ENCODE assay signal across 9 cellular contexts in genomic region chr4:17030543-17030942, GRCh38.
DNase-seq lines count a peak whose midpoint lies in the region; ATAC-seq, FAIRE-seq and TF ChIP-seq lines count a peak whose summit lies in the region.
"Had no signal": no experiment of that assay in that cellular context is flagged by ENCODE, and none has a peak within 500 bp of the region (broad histone marks: within the 10 kb centered on the region; RNA-seq: fewer than 3 reads in every experiment).

No MANE protein-coding gene starts in this region.

- TF ChIP-seq POLR2A in H54 (IDR thresholded peaks at IDR 0.05; ENCODE audit: low read depth, low read length), result no peak

- DNase-seq in H54 (ENCODE audit: insufficient read length, low spot score) (no peak), amniotic epithelial cell (ENCODE audit: low read depth) (peak; percentile 57), fibroblast of the conjunctiva (ENCODE audit: low read depth) (peak; percentile 60), smooth muscle cell of the brain vasculature (ENCODE audit: low read depth, low spot score) (peak; percentile 24)
- DNase-seq in stimulated activated CD4-positive, alpha-beta T cell treated with anti-CD3 and anti-CD28 coated beads, Interleukin-15, amount 100 ng/mL, for 24 hours, result no peak
- no peak for DNase-seq in activated CD8-positive, alpha-beta memory T cell treated with anti-CD3 and anti-CD28 coated beads for 24 hours
- DNase-seq: heart left ventricle; stimulated activated naive CD4-positive, alpha-beta T cell had no signal

- ATAC-seq in HG02763 (IDR thresholded peaks at IDR 0.05; ENCODE audit: unreplicated experiment), result no peak

- FAIRE-seq in H54 (lab: Jason Lieb, UNC), result peak; percentile 36

Comparison
In these comparisons a context has a peak if more than half of its experiments do, and no peak if none do; other contexts are left out.
1. DNase-seq: peak in amniotic epithelial cell (single experiment), fibroblast of the conjunctiva (single experiment) and smooth muscle cell of the brain vasculature (single experiment); none in H54 (single experiment), stimulated activated CD4-positive, alpha-beta T cell treated with anti-CD3 and anti-CD28 coated beads, Interleukin-15, amount 100 ng/mL, for 24 hours (single experiment) and activated CD8-positive, alpha-beta memory T cell treated with anti-CD3 and anti-CD28 coated beads for 24 hours (single experiment).